19 cellular contexts compared by ENCODE assay signal in genomic region chr13:45238945-45239795, GRCh38. TPM values are rescaled to one million over a fixed set of nuclear protein-coding genes. Genes with fewer than 3 reads are reported as not detected.
DNase-seq lines count a peak whose midpoint lies in the region; ATAC-seq and TF ChIP-seq lines count a peak whose summit lies in the region.
"Had no signal": no experiment of that assay in that cellular context is flagged by ENCODE, and none has a peak within 500 bp of the region (broad histone marks: within the 10 kb centered on the region; RNA-seq: fewer than 3 reads in every experiment).

No MANE protein-coding gene starts in this region.

- 69% methylated on average over 4 of the region's 4 CpGs for WGBS in suprapubic skin
- WGBS in esophagus muscularis mucosa, result 91% methylated on average over 4 of the region's 4 CpGs

- peak overlapping the region; percentile 42; the same call in 1 of the 2 replicates for H3K27ac Mint-ChIP-seq in WTC11
- H3K27ac Mint-ChIP-seq in activated T-cell treated with anti-CD3 and anti-CD28 coated beads, Interleukin-2, amount 50 U/mL, for 24 hours, result no peak overlapping the region
- H3K27ac Mint-ChIP-seq: effector memory CD8-positive, alpha-beta T cell; type B pancreatic cell had no signal

- no peaks in the 10 kb centered on the region for H3K27me3 Mint-ChIP-seq in WTC11 (ENCODE audit: low read depth)
- no peaks in the 10 kb centered on the region for H3K27me3 Mint-ChIP-seq in activated T-cell treated with anti-CD3 and anti-CD28 coated beads, Interleukin-2, amount 50 U/mL, for 24 hours
- H3K27me3 Mint-ChIP-seq: effector memory CD8-positive, alpha-beta T cell; type B pancreatic cell had no signal

- peaks cover 31% of the 10 kb centered on the region for H3K4me1 ChIP-seq in suprapubic skin
- peaks cover 10 to 24% (median 18%) of the 10 kb centered on the region in 4 donors for H3K4me1 ChIP-seq in esophagus muscularis mucosa

- TF ChIP-seq EP300 in suprapubic skin (IDR thresholded peaks at IDR 0.05), result no peak
- no peak for TF ChIP-seq EP300 in esophagus muscularis mucosa (IDR thresholded peaks at IDR 0.05)

- H3K36me3 ChIP-seq in suprapubic skin, result no peaks in the 10 kb centered on the region
- peaks cover 0 to 3% (median 0%) of the 10 kb centered on the region in 4 donors for H3K36me3 ChIP-seq in esophagus muscularis mucosa
- H3K36me3 ChIP-seq: cardiac muscle cell, Peyer's patch had no signal

- TF ChIP-seq POLR2A in suprapubic skin (IDR thresholded peaks at IDR 0.05) (no peak), esophagus muscularis mucosa (IDR thresholded peaks at IDR 0.05; ENCODE audit: low read depth) (no peak)

- intact Hi-C loops in esophagus muscularis mucosa (cut with DNase I), result no loop called here

- POLR2A ChIA-PET in WTC11 (lab: Charles Lee), result no interaction called here

- H3K4me3 ChIP-seq in suprapubic skin (no peak overlapping the region), esophagus muscularis mucosa (no peak overlapping the region)
- H3K4me3 ChIP-seq: cardiac muscle cell, Peyer's patch had no signal

- no peaks in the 10 kb centered on the region for H3K9me3 Mint-ChIP-seq in WTC11
- no peaks in the 10 kb centered on the region for H3K9me3 Mint-ChIP-seq in activated T-cell treated with anti-CD3 and anti-CD28 coated beads, Interleukin-2, amount 50 U/mL, for 24 hours
- H3K9me3 Mint-ChIP-seq: CD14-positive monocyte; effector memory CD8-positive, alpha-beta T cell; type B pancreatic cell had no signal

- H3K27me3 ChIP-seq in suprapubic skin (no peaks in the 10 kb centered on the region), esophagus muscularis mucosa (no peaks in the 10 kb centered on the region)
- H3K27me3 ChIP-seq: cardiac muscle cell, Peyer's patch had no signal

- H3K36me3 Mint-ChIP-seq in WTC11, result no peaks in the 10 kb centered on the region
- peaks cover 11% of the 10 kb centered on the region for H3K36me3 Mint-ChIP-seq in activated T-cell treated with anti-CD3 and anti-CD28 coated beads, Interleukin-2, amount 50 U/mL, for 24 hours (ENCODE audit: low read depth)
- H3K36me3 Mint-ChIP-seq: type B pancreatic cell had no signal

- H3K27ac ChIP-seq in suprapubic skin (no peak overlapping the region), esophagus muscularis mucosa (replicated peaks in 1 of 4) (no peak overlapping the region)
- H3K27ac ChIP-seq: cardiac muscle cell, Peyer's patch had no signal

- H3K9me3 ChIP-seq in suprapubic skin, result no peaks in the 10 kb centered on the region
- H3K9me3 ChIP-seq in esophagus muscularis mucosa, result no peaks in the 10 kb centered on the region
- H3K9me3 ChIP-seq: Peyer's patch had no signal

- TF ChIP-seq CTCF in WTC11 (IDR thresholded peaks at IDR 0.05) (no peak), suprapubic skin (IDR thresholded peaks at IDR 0.05) (no peak), esophagus muscularis mucosa (IDR thresholded peaks at IDR 0.05) (no peak)

- no peak overlapping the region for H3K4me3 Mint-ChIP-seq in WTC11
- H3K4me3 Mint-ChIP-seq in activated T-cell treated with anti-CD3 and anti-CD28 coated beads, Interleukin-2, amount 50 U/mL, for 24 hours, result no peak overlapping the region
- H3K4me3 Mint-ChIP-seq: CD14-positive monocyte; effector memory CD8-positive, alpha-beta T cell; type B pancreatic cell had no signal

- ATAC-seq in WTC11 (no peak), GM18517 (IDR thresholded peaks at IDR 0.05; ENCODE audit: unreplicated experiment) (no peak)
- ATAC-seq: effector memory CD8-positive, alpha-beta T cell had no signal

- CTCF ChIA-PET in WTC11 (lab: Charles Lee), result interaction anchor here (1.0 to 1.3 kb wide), 2 partner anchors 39 to 193 kb away, joined by 3 to 5 read pairs; no protein-coding TSS in a partner anchor

- H3K4me1 Mint-ChIP-seq in WTC11, result peaks cover 7% of the 10 kb centered on the region
- H3K4me1 Mint-ChIP-seq in activated T-cell treated with anti-CD3 and anti-CD28 coated beads, Interleukin-2, amount 50 U/mL, for 24 hours (ENCODE audit: low read depth), result peaks cover 4% of the 10 kb centered on the region

- DNase-seq in HCEC 1CT (peak; percentile 68), WTC11 (ENCODE audit: low spot score) (no peak), fibroblast of gingiva (ENCODE audit: low read depth) (peak; percentile 34), renal cortical epithelial cell (ENCODE audit: low read depth) (peak; percentile 61), suprapubic skin (ENCODE audit: low spot score in 2 of 2) (no peak), esophagus muscularis mucosa (ENCODE audit: extremely low spot score) (no peak)
- DNase-seq in activated T-cell treated with anti-CD3 and anti-CD28 coated beads, Interleukin-2, amount 50 U/mL, for 24 hours, result no peak
- DNase-seq: DMS79 treated with DMSO at 0.1 percent for 48 hours; effector memory CD8-positive, alpha-beta T cell; glutamatergic neuron; islet precursor cell; NCI-H1092; Peyer's patch; T-helper 1 cell had no signal

TF ChIP-seq in WTC11, 78 proteins besides CTCF, POLR2A, EP300 and RAD21 (continues in another document):
- TF ChIP-seq SMAD4 (CRISPR knock-in tag; IDR thresholded peaks at IDR 0.05) (no peak), SOX15 (CRISPR knock-in tag; IDR thresholded peaks at IDR 0.05) (no peak), OVOL2 (CRISPR knock-in tag; IDR thresholded peaks at IDR 0.05; ENCODE audit: borderline replicate concordance) (no peak), ZNF512 (CRISPR knock-in tag; IDR thresholded peaks at IDR 0.05; ENCODE audit: borderline replicate concordance) (no peak), JAZF1 (CRISPR knock-in tag; IDR thresholded peaks at IDR 0.05) (no peak), ZNF671 (CRISPR knock-in tag; IDR thresholded peaks at IDR 0.05) (no peak), ATF3 (CRISPR knock-in tag; conservative IDR thresholded peaks at IDR 0.05) (no peak), EMX1 (CRISPR knock-in tag; IDR thresholded peaks at IDR 0.05) (no peak), IRF2 (CRISPR knock-in tag; IDR thresholded peaks at IDR 0.05; ENCODE audit: borderline replicate concordance, low read depth) (no peak), RORB (CRISPR knock-in tag; IDR thresholded peaks at IDR 0.05) (no peak), ATF1 (CRISPR knock-in tag; IDR thresholded peaks at IDR 0.05) (no peak), ZBTB21 (CRISPR knock-in tag; IDR thresholded peaks at IDR 0.05; ENCODE audit: borderline replicate concordance) (no peak), GRHL2 (CRISPR knock-in tag; IDR thresholded peaks at IDR 0.05; ENCODE audit: insufficient replicate concordance, severe bottlenecking) (no peak), SMAD3 (CRISPR knock-in tag; IDR thresholded peaks at IDR 0.05; ENCODE audit: borderline replicate concordance) (no peak), FOXK1 (CRISPR knock-in tag; IDR thresholded peaks at IDR 0.05) (no peak), ARID4B (CRISPR knock-in tag; IDR thresholded peaks at IDR 0.05; ENCODE audit: borderline replicate concordance) (no peak)

RNA-seq across cellular contexts. Expression of gene KCTD4, which starts 38.3 kb away (rescaled TPM):
- not detected in 3 replicates for total RNA-seq in WTC11 (2021)
- 6.7 and 8.5 TPM in 2 replicates for total RNA-seq in renal cortical epithelial cell
- total RNA-seq in suprapubic skin, result 1 to 10 TPM in 3 of 4 donors, under 1 TPM in 1; 0.89 to 3.5 (median 2.2) TPM
- not detected for total RNA-seq in esophagus muscularis mucosa
- total RNA-seq: cardiac muscle cell, skeletal muscle tissue had no signal

Comparison
In these comparisons a context has a peak if more than half of its experiments do, and no peak if none do; other contexts are left out.
1. DNase-seq: peak in HCEC 1CT (single experiment), fibroblast of gingiva (single experiment) and renal cortical epithelial cell (single experiment); none in WTC11 (single experiment), activated T-cell treated with anti-CD3 and anti-CD28 coated beads, Interleukin-2, amount 50 U/mL, for 24 hours (single experiment), suprapubic skin (0 of 2) and esophagus muscularis mucosa (single experiment).